In genomic region chr2:71276311-71277158, GRCh38 we compare ENCODE assay signal across 1 cellular context.
TF ChIP-seq lines count a peak whose summit lies in the region.

No MANE protein-coding gene starts in this region.

TF ChIP-seq in H1, 55 proteins besides CTCF, POLR2A, EP300 and RAD21 (continued from another document):
- TF ChIP-seq ATF3 (IDR thresholded peaks at IDR 0.05; ENCODE audit: insufficient read depth, low read depth, low read length) (no peak), TBP (IDR thresholded peaks at IDR 0.05; ENCODE audit: low read depth, low read length) (peak; percentile 66; the same call in 1 of the 2 replicates), RFX5 (IDR thresholded peaks at IDR 0.05; ENCODE audit: borderline replicate concordance, low read depth, low read length) (no peak), EGR1 (IDR thresholded peaks at IDR 0.05; ENCODE audit: borderline replicate concordance, low read depth, low read length) (peak; percentile 60; the same call in 1 of the 2 replicates), TAF1 (IDR thresholded peaks at IDR 0.05; ENCODE audit: low read depth, low read length) (peak; percentile 55; the same call in 1 of the 2 replicates), SUZ12 (IDR thresholded peaks at IDR 0.05; ENCODE audit: low read length) (no peak), CTBP2 (IDR thresholded peaks at IDR 0.05; ENCODE audit: borderline replicate concordance, insufficient read depth, insufficient read length, low read length) (peak; percentile 51), ASH2L (IDR thresholded peaks at IDR 0.05; ENCODE audit: low read length) (peak; percentile 78), RBBP5 (IDR thresholded peaks at IDR 0.05; ENCODE audit: borderline replicate concordance, low read depth, low read length) (peak; percentile 9; the same call in 1 of the 2 replicates), MAX (IDR thresholded peaks at IDR 0.05) (peak; percentile 95), RNF2 (IDR thresholded peaks at IDR 0.05; ENCODE audit: borderline replicate concordance, low read depth, low read length, missing control alignments, poor library complexity, severe bottlenecking) (peak; percentile 49), CREB1 (IDR thresholded peaks at IDR 0.05) (peak; percentile 24; the same call in 1 of the 2 replicates), CBX5 (IDR thresholded peaks at IDR 0.05; ENCODE audit: low read depth, low read length) (no peak), TAF7 (optimal IDR thresholded peaks at IDR 0.05; ENCODE audit: borderline replicate concordance, low read depth, low read length) (peak; percentile 57), BRCA1 (IDR thresholded peaks at IDR 0.05; ENCODE audit: low read depth, low read length) (no peak), BACH1 (IDR thresholded peaks at IDR 0.05; ENCODE audit: low read length) (no peak), TCF12 (IDR thresholded peaks at IDR 0.05; ENCODE audit: low read depth, low read length) (no peak), GABPA (IDR thresholded peaks at IDR 0.05; ENCODE audit: borderline replicate concordance, insufficient read depth, low read length) (no peak), GTF2F1 (IDR thresholded peaks at IDR 0.05; ENCODE audit: borderline replicate concordance, low read depth, low read length) (no peak), CHD7 (IDR thresholded peaks at IDR 0.05; ENCODE audit: insufficient replicate concordance, low read length) (no peak), CBX8 (IDR thresholded peaks at IDR 0.05; ENCODE audit: borderline replicate concordance, low read depth, low read length) (no peak), POU5F1 (IDR thresholded peaks at IDR 0.05; ENCODE audit: low read depth, low read length) (no peak), HDAC6 (IDR thresholded peaks at IDR 0.05; ENCODE audit: low read depth, low read length) (no peak), SP1 (IDR thresholded peaks at IDR 0.05; ENCODE audit: low read depth, low read length) (peak; percentile 77), EZH2 (IDR thresholded peaks at IDR 0.05; ENCODE audit: low read depth, low read length, severe bottlenecking) (no peak), HDAC2 (IDR thresholded peaks at IDR 0.05; ENCODE audit: borderline replicate concordance in 1 of 2, low read depth in 2 of 2, low read length in 2 of 2) (peak in 1 of 2 experiments; percentile 75; a peak in 1 of 4 replicates), JUN (IDR thresholded peaks at IDR 0.05; ENCODE audit: low read depth, low read length) (no peak), TEAD4 (IDR thresholded peaks at IDR 0.05; ENCODE audit: low read depth, low read length) (peak; percentile 88), SIX5 (IDR thresholded peaks at IDR 0.05; ENCODE audit: low read depth, low read length) (no peak), JUND (IDR thresholded peaks at IDR 0.05; ENCODE audit: low read length) (no peak), SIRT6 (IDR thresholded peaks at IDR 0.05; ENCODE audit: low read length) (no peak), SRF (IDR thresholded peaks at IDR 0.05; ENCODE audit: low read depth, low read length) (no peak), BCL11A (IDR thresholded peaks at IDR 0.05; ENCODE audit: low read depth in 2 of 2, low read length in 2 of 2) (no peak), SIN3A (conservative IDR thresholded peaks at IDR 0.05 in 1 of 2, IDR thresholded peaks at IDR 0.05 in 1 of 2; ENCODE audit: low read depth in 1 of 2, low read length in 2 of 2) (no peak), SP4 (IDR thresholded peaks at IDR 0.05; ENCODE audit: low read length) (0 out of 2 replicates have a peak, but pooled peaks have one; percentile 22), POLR2AphosphoS5 (IDR thresholded peaks at IDR 0.05; ENCODE audit: low read depth, low read length) (peak; percentile 62; the same call in 1 of the 2 replicates), CEBPB (IDR thresholded peaks at IDR 0.05; ENCODE audit: low read depth, low read length) (no peak), SP2 (IDR thresholded peaks at IDR 0.05; ENCODE audit: low read length) (no peak), ZNF274 (IDR thresholded peaks at IDR 0.05; ENCODE audit: borderline replicate concordance, extremely low read depth, low read length) (no peak), CHD2 (IDR thresholded peaks at IDR 0.05; ENCODE audit: low read length) (no peak; the same call in 1 of the 2 replicates), SAP30 (IDR thresholded peaks at IDR 0.05; ENCODE audit: insufficient read depth, insufficient replicate concordance, low read length) (no peak), MAFK (IDR thresholded peaks at IDR 0.05; ENCODE audit: low read depth, low read length) (no peak), KDM4A (IDR thresholded peaks at IDR 0.05; ENCODE audit: low read depth, low read length, severe bottlenecking) (peak; percentile 95), YY1 (IDR thresholded peaks at IDR 0.05; ENCODE audit: low read depth, low read length) (no peak), CHD1 (IDR thresholded peaks at IDR 0.05; ENCODE audit: low read depth, low read length) (no peak), PHF8 (conservative IDR thresholded peaks at IDR 0.05; ENCODE audit: low read depth, low read length) (peak; percentile 56; the same call in 1 of the 2 replicates), E2F6 (IDR thresholded peaks at IDR 0.05) (peak; percentile 98), RXRA (IDR thresholded peaks at IDR 0.05; ENCODE audit: insufficient read depth, low read depth, low read length) (no peak), FOSL1 (IDR thresholded peaks at IDR 0.05; ENCODE audit: insufficient read depth, low read depth, low read length) (no peak)
